10 cellular contexts compared by ENCODE assay signal in the genomic region with DNA sequence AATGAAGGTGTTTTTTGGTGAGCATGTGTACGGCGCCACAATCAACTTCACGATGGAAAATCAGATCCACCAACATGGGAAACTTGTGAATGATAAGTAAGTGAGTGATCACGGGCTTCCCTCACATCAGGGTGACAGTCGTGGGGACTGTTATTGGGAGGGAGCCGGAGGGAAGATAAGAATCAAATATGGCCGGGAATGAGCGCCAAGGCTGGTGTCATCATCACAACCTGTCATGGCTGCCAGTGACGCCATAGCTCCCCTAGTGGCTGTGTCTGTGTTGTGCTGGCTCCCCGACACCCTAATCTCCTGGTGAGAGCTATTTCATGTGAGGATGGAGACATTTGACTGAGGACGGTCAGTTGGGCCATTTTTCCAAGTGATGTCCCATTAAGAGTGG.
DNase-seq lines count a peak whose midpoint lies in the region; ATAC-seq and TF ChIP-seq lines count a peak whose summit lies in the region.
"Had no signal": no experiment of that assay in that cellular context is flagged by ENCODE, and none has a peak within 500 bp of the region (broad histone marks: within the 10 kb centered on the region; RNA-seq: fewer than 3 reads in every experiment).

No MANE protein-coding gene starts in this region.

- H3K18ac ChIP-seq in trophoblast cell (ENCODE audit: low read length): no peak overlapping the region

- ATAC-seq in RWPE2 (ENCODE audit: low read depth) (no peak), GM18867 (IDR thresholded peaks at IDR 0.05; ENCODE audit: unreplicated experiment) (no peak), HG02571 (IDR thresholded peaks at IDR 0.05; ENCODE audit: unreplicated experiment) (no peak)

- POLR2A ChIA-PET in BJ (lab: Charles Lee): no interaction called here

- H3K14ac ChIP-seq in trophoblast cell (ENCODE audit: low read length): no peak overlapping the region

- no peaks in the 10 kb centered on the region for H3K9me2 ChIP-seq in GM23248 (ENCODE audit: insufficient read depth)

- H3K9ac ChIP-seq in GM23248 (no peak overlapping the region), trophoblast cell (ENCODE audit: low read length) (no peak overlapping the region)

- in situ Hi-C loops in GM23248 (cut with MboI): no loop called here

- H2AK5ac ChIP-seq in trophoblast cell (ENCODE audit: low read length): no peak overlapping the region

- H3K79me2 ChIP-seq in GM23248 (ENCODE audit: insufficient read depth) (no peaks in the 10 kb centered on the region), trophoblast cell (ENCODE audit: control insufficient read depth, insufficient read depth, low read length, poor library complexity) (no peaks in the 10 kb centered on the region)

- H3K4ac ChIP-seq in trophoblast cell (ENCODE audit: low read depth, low read length): no peak overlapping the region

- no peak overlapping the region for H2BK12ac ChIP-seq in trophoblast cell (ENCODE audit: low read length)

- H4K20me1 ChIP-seq in GM23248 (ENCODE audit: insufficient read depth): no peaks in the 10 kb centered on the region

- H3K79me1 ChIP-seq in trophoblast cell (ENCODE audit: low read length): no peaks in the 10 kb centered on the region

- DNase-seq in BJ (ENCODE audit: low read depth) (no peak), GM23248 (peak; percentile 15), RWPE2 (ENCODE audit: low spot score) (no peak), fibroblast of the aortic adventitia (ENCODE audit: low read depth) (no peak), C1 segment of cervical spinal cord (lab: John Stamatoyannopoulos, UW) (no peak), trophoblast cell (no peak)
- DNase-seq: foreskin melanocyte, uterus had no signal

- TF ChIP-seq CTCF in BJ (IDR thresholded peaks at IDR 0.05; ENCODE audit: insufficient read depth, low read depth, low read length): peak; percentile 21; the same call in 1 of the 2 replicates
- peak; percentile 31 for TF ChIP-seq CTCF in RWPE2 (IDR thresholded peaks at IDR 0.05; ENCODE audit: poor library complexity, severe bottlenecking)
- peak; percentile 22 for TF ChIP-seq CTCF in fibroblast of the aortic adventitia (IDR thresholded peaks at IDR 0.05; ENCODE audit: insufficient read depth, low read length)

- no peak overlapping the region for H2AFZ ChIP-seq in GM23248
- no peak overlapping the region for H2AFZ ChIP-seq in trophoblast cell (ENCODE audit: insufficient read depth, low read length, poor library complexity)

- H3K9me3 ChIP-seq in GM23248 (ENCODE audit: low read depth) (no peaks in the 10 kb centered on the region), RWPE2 (ENCODE audit: severe bottlenecking) (no peaks in the 10 kb centered on the region), trophoblast cell (ENCODE audit: insufficient read depth, low read depth, low read length) (no peaks in the 10 kb centered on the region)
- H3K9me3 ChIP-seq: uterus had no signal

- H3K27me3 ChIP-seq in BJ (ENCODE audit: control insufficient read depth, insufficient read depth, low read length) (no peaks in the 10 kb centered on the region), GM23248 (replicated peaks; ENCODE audit: insufficient read depth) (0 out of 2 replicates have a peak, but pooled peaks cover 4% of the 10 kb centered on the region), RWPE2 (ENCODE audit: insufficient read depth, poor library complexity, severe bottlenecking) (no peaks in the 10 kb centered on the region), trophoblast cell (ENCODE audit: insufficient read depth, low read length) (no peaks in the 10 kb centered on the region)
- H3K27me3 ChIP-seq: uterus had no signal

- H3K4me2 ChIP-seq in GM23248 (ENCODE audit: unreplicated experiment) (no peak overlapping the region), trophoblast cell (ENCODE audit: low read length) (no peak overlapping the region)

- no peaks in the 10 kb centered on the region for H3F3A ChIP-seq in GM23248 (ENCODE audit: insufficient read depth)

- H3K4me1 ChIP-seq in GM23248 (ENCODE audit: insufficient read depth): no peaks in the 10 kb centered on the region
- H3K4me1 ChIP-seq in RWPE2 (ENCODE audit: insufficient read depth, poor library complexity, severe bottlenecking): peaks cover 8% of the 10 kb centered on the region
- H3K4me1 ChIP-seq in trophoblast cell (ENCODE audit: control insufficient read depth in 1 of 2, insufficient read depth in 2 of 2, low read length in 2 of 2): no peaks in the 10 kb centered on the region

- H3K4me3 ChIP-seq in BJ (ENCODE audit: low read depth, low read length) (no peak overlapping the region), GM23248 (no peak overlapping the region), RWPE2 (ENCODE audit: severe bottlenecking) (no peak overlapping the region), fibroblast of the aortic adventitia (ENCODE audit: low read depth, low read length) (no peak overlapping the region), trophoblast cell (ENCODE audit: low read depth, low read length) (no peak overlapping the region)
- H3K4me3 ChIP-seq: uterus had no signal

- H4K12ac ChIP-seq in trophoblast cell (ENCODE audit: low read depth, low read length): no peak overlapping the region

- no peak overlapping the region for H3K23ac ChIP-seq in trophoblast cell (ENCODE audit: low read length)

- no peaks in the 10 kb centered on the region for H3K36me3 ChIP-seq in BJ (ENCODE audit: control insufficient read depth, insufficient read depth, low read length)
- no peaks in the 10 kb centered on the region for H3K36me3 ChIP-seq in GM23248 (ENCODE audit: low read depth)
- H3K36me3 ChIP-seq in RWPE2 (ENCODE audit: low read depth): no peaks in the 10 kb centered on the region
- H3K36me3 ChIP-seq in trophoblast cell (ENCODE audit: control insufficient read depth in 1 of 2, insufficient read depth in 2 of 2, low read length in 2 of 2): no peaks in the 10 kb centered on the region
- H3K36me3 ChIP-seq: uterus had no signal

- no peak overlapping the region for H2BK5ac ChIP-seq in trophoblast cell (ENCODE audit: low read depth, low read length, poor library complexity)

- no peak overlapping the region for H4K91ac ChIP-seq in trophoblast cell (ENCODE audit: low read depth, low read length)

- no peak overlapping the region for H2BK120ac ChIP-seq in trophoblast cell (ENCODE audit: insufficient read depth, low read length, poor library complexity)

- WGBS in GM23248 (ENCODE audit: low coverage in 1 of 2, low lambda C conversion rate in 2 of 2, missing lambda C conversion rate in 2 of 2), 2 experiments: 77 to 81% methylated on average over 11 of the region's 11 CpGs
- WGBS in trophoblast cell (ENCODE audit: extremely low coverage, insufficient coverage, insufficient read length): no CpG with 5 or more reads among the region's 11 CpGs

- CTCF ChIA-PET in BJ (lab: Yijun Ruan, JAX): interaction anchor here (0.8 to 1.4 kb wide), 4 partner anchors 11 to 213 kb away, joined by 3 to 5 read pairs (median 3); no protein-coding TSS in a partner anchor

- H4K8ac ChIP-seq in trophoblast cell (ENCODE audit: low read depth, low read length): no peak overlapping the region

- H3K27ac ChIP-seq in GM23248: no peak overlapping the region
- H3K27ac ChIP-seq in RWPE2 (ENCODE audit: poor library complexity, severe bottlenecking): no peak overlapping the region
- no peak overlapping the region for H3K27ac ChIP-seq in trophoblast cell (ENCODE audit: low read depth, low read length)
- H3K27ac ChIP-seq: uterus had no signal
